25 cellular contexts compared by ENCODE assay signal in genomic region chr12:131041968-131042847, GRCh38.
DNase-seq lines count a peak whose midpoint lies in the region; ATAC-seq, FAIRE-seq and TF ChIP-seq lines count a peak whose summit lies in the region.
"Had no signal": no experiment of that assay in that cellular context is flagged by ENCODE, and none has a peak within 500 bp of the region (broad histone marks: within the 10 kb centered on the region; RNA-seq: fewer than 3 reads in every experiment).

No MANE protein-coding gene starts in this region.

- H3K4me3 ChIP-seq in BLaER1 (peak overlapping the region; percentile 16; the same call in 1 of the 2 replicates), RWPE2 (ENCODE audit: severe bottlenecking) (no peak overlapping the region), kidney (ENCODE audit: low read length in 2 of 2) (no peak overlapping the region)
- H3K4me3 ChIP-seq: SK-N-MC had no signal

- FAIRE-seq in kidney (lab: Jason Lieb, UNC) = no peak
- FAIRE-seq: A204.1, G401.6 had no signal

- H3K4me1 ChIP-seq in BLaER1 (peaks cover 96% of the 10 kb centered on the region), RWPE2 (ENCODE audit: insufficient read depth, poor library complexity, severe bottlenecking) (no peaks in the 10 kb centered on the region), kidney (ENCODE audit: control insufficient read depth in 1 of 2, insufficient read depth in 1 of 2, low read depth in 1 of 2, low read length in 2 of 2) (no peaks in the 10 kb centered on the region)

- TF ChIP-seq CTCF in RWPE2 (IDR thresholded peaks at IDR 0.05; ENCODE audit: poor library complexity, severe bottlenecking) (no peak), kidney (IDR thresholded peaks at IDR 0.05; ENCODE audit: borderline replicate concordance, extremely low read depth, insufficient read depth) (no peak)

- H3K9me3 ChIP-seq in BLaER1 (no peaks in the 10 kb centered on the region), RWPE2 (ENCODE audit: severe bottlenecking) (no peaks in the 10 kb centered on the region), kidney (ENCODE audit: control insufficient read depth in 1 of 2, low read length in 2 of 2) (no peaks in the 10 kb centered on the region)

- H3K27me3 ChIP-seq in BLaER1 = no peaks in the 10 kb centered on the region
- H3K27me3 ChIP-seq in RWPE2 (ENCODE audit: insufficient read depth, poor library complexity, severe bottlenecking) = peaks cover 8% of the 10 kb centered on the region

- H3K36me3 ChIP-seq in BLaER1 (no peaks in the 10 kb centered on the region), RWPE2 (ENCODE audit: low read depth) (no peaks in the 10 kb centered on the region), kidney (ENCODE audit: control insufficient read depth in 1 of 2, insufficient read depth in 2 of 2, low read length in 2 of 2) (no peaks in the 10 kb centered on the region)

- DNase-seq in RWPE2 (ENCODE audit: low spot score) (peak; percentile 41), kidney (peak; percentile 49), posterior vena cava (ENCODE audit: low spot score) (peak; percentile 64), midbrain (lab: John Stamatoyannopoulos, UW) (no peak), putamen (ENCODE audit: low spot score) (no peak)
- no peak for DNase-seq in activated effector memory CD4-positive, alpha-beta T cell treated with anti-CD3 and anti-CD28 coated beads, Interleukin-2, amount 50 U/mL, for 16 hours
- DNase-seq: C1 segment of cervical spinal cord; CD4-positive, alpha-beta memory T cell; COR-L47; H9; HFFc6; KBM-7; MV-4-11; NCI-H1105; NCI-H1930; NCI-H2107; NCI-H446 treated with DMSO at 0.1 percent for 48 hours; NCI-H526; SHP77 treated with DMSO at 0.1 percent for 48 hours had no signal

- H4K20me1 ChIP-seq in BLaER1 = no peaks in the 10 kb centered on the region

- intact Hi-C loops in kidney (cut with DNase I) = no loop called here
- intact Hi-C loops in posterior vena cava (cut with DNase I) = no loop called here

- H3K27ac ChIP-seq in BLaER1 (peak overlapping the region; percentile 78), RWPE2 (ENCODE audit: poor library complexity, severe bottlenecking) (no peak overlapping the region), kidney (ENCODE audit: low read depth in 2 of 2, low read length in 2 of 2) (no peak overlapping the region)
- H3K27ac ChIP-seq: RWPE1, SK-N-MC had no signal

- H3K4me2 ChIP-seq in BLaER1 = peak overlapping the region; percentile 78

- peak overlapping the region; percentile 55 for H3K9ac ChIP-seq in BLaER1
- no peak overlapping the region for H3K9ac ChIP-seq in kidney (ENCODE audit: low read length in 2 of 2)

- no peak for ATAC-seq in RWPE2 (ENCODE audit: low read depth)
- ATAC-seq: Panc1 had no signal

Comparison
In these comparisons a context has a peak if more than half of its experiments do, and no peak if none do; other contexts are left out.
1. DNase-seq: peak in RWPE2 (single experiment), kidney (single experiment) and posterior vena cava (single experiment); none in activated effector memory CD4-positive, alpha-beta T cell treated with anti-CD3 and anti-CD28 coated beads, Interleukin-2, amount 50 U/mL, for 16 hours (single experiment), midbrain (single experiment) and putamen (single experiment).